In genomic region chr12:98595152-98595988, GRCh38 we compare ENCODE assay signal across 8 cellular contexts. TPM values are rescaled to one million over a fixed set of nuclear protein-coding genes. Genes with fewer than 3 reads are reported as not detected.
DNase-seq lines count a peak whose midpoint lies in the region; ATAC-seq and TF ChIP-seq lines count a peak whose summit lies in the region.

No MANE protein-coding gene starts in this region.

- H3K9me3 ChIP-seq in Panc1 (ENCODE audit: control insufficient read depth, insufficient read depth, low read depth, low read length) (no peaks in the 10 kb centered on the region), neural progenitor cell (ENCODE audit: low read depth) (no peaks in the 10 kb centered on the region)

- peaks cover 29% of the 10 kb centered on the region for H3F3A ChIP-seq in neural progenitor cell (ENCODE audit: low read depth)

- no peaks in the 10 kb centered on the region for H3K9me3 Mint-ChIP-seq in effector memory CD8-positive, alpha-beta T cell
- H3K9me3 Mint-ChIP-seq in neural progenitor cell, result no peaks in the 10 kb centered on the region

- H3K4me1 Mint-ChIP-seq in effector memory CD8-positive, alpha-beta T cell (ENCODE audit: low read depth in 2 of 2), result peaks cover 26 to 29% of the 10 kb centered on the region in 2 donors
- peaks cover 20% of the 10 kb centered on the region for H3K4me1 Mint-ChIP-seq in neural progenitor cell

- peaks cover 16% of the 10 kb centered on the region for H3K4me1 ChIP-seq in Panc1 (ENCODE audit: control insufficient read depth, insufficient read depth, low read length)
- H3K4me1 ChIP-seq in neural progenitor cell, result peaks cover 15% of the 10 kb centered on the region

- in situ Hi-C loops in Panc1 (cut with HindIII; ENCODE audit: low pct_unique_long_range_greater_than_20kb, low sequenced_read_pairs), result no loop called here

- TF ChIP-seq CTCF in Panc1 (IDR thresholded peaks at IDR 0.05) (no peak), neural progenitor cell (IDR thresholded peaks at IDR 0.05) (no peak)

- DNase-seq in GM03348 (ENCODE audit: low spot score) (peak; percentile 56), Panc1 (ENCODE audit: low read depth, low spot score) (no peak), neural progenitor cell (ENCODE audit: low spot score) (no peak), NCI-H2227 (lab: John Stamatoyannopoulos, UW; ENCODE audit: unreplicated experiment) (no peak), NCI-H1105 (lab: John Stamatoyannopoulos, UW) (no peak)
- DNase-seq in effector memory CD8-positive, alpha-beta T cell, result peak in 1 of 3 experiments; percentile 7

- H3K9ac ChIP-seq in neural progenitor cell, result peak overlapping the region; percentile 98

- H4K20me1 ChIP-seq in neural progenitor cell (ENCODE audit: low read depth), result peaks cover 43% of the 10 kb centered on the region

- TSS peak; percentile 80 for BruUV-seq in Panc1 (replicated peaks; lab: Mats Ljungman, UMichigan)

- CTCF ChIA-PET in Panc1 (lab: Charles Lee), result interaction anchor here (0.7 to 1.4 kb wide), 3 partner anchors 28 to 151 kb away, joined by 3 to 5 read pairs (median 4); no protein-coding TSS in a partner anchor

- peaks cover 66% of the 10 kb centered on the region for H3K36me3 Mint-ChIP-seq in effector memory CD8-positive, alpha-beta T cell (ENCODE audit: insufficient read depth)
- peaks cover 19% of the 10 kb centered on the region for H3K36me3 Mint-ChIP-seq in neural progenitor cell

- peaks cover 44% of the 10 kb centered on the region for H3K36me3 ChIP-seq in Panc1 (ENCODE audit: control insufficient read depth, insufficient read depth, low read length)
- peaks cover 28% of the 10 kb centered on the region for H3K36me3 ChIP-seq in neural progenitor cell

- peak overlapping the region; percentile 97 for H3K4me2 ChIP-seq in neural progenitor cell

- H3K27me3 ChIP-seq in Panc1 (ENCODE audit: control insufficient read depth, insufficient read depth, low read length) (no peaks in the 10 kb centered on the region), neural progenitor cell (no peaks in the 10 kb centered on the region)

- H3K79me2 ChIP-seq in neural progenitor cell (ENCODE audit: low read depth), result peaks cover 68% of the 10 kb centered on the region

- H3K4me3 ChIP-seq in Panc1 (ENCODE audit: low read depth in 2 of 2, low read length in 2 of 2) (peak overlapping the region; percentile 56 to 88), neural progenitor cell (peak overlapping the region; percentile 98)

- peak overlapping the region; percentile 97 to 98 for H3K27ac Mint-ChIP-seq in effector memory CD8-positive, alpha-beta T cell
- no peak overlapping the region for H3K27ac Mint-ChIP-seq in neural progenitor cell

- peak overlapping the region; percentile 93 to 95 for H3K4me3 Mint-ChIP-seq in effector memory CD8-positive, alpha-beta T cell
- peak overlapping the region; percentile 93 for H3K4me3 Mint-ChIP-seq in neural progenitor cell

- POLR2A ChIA-PET in Panc1 (lab: Charles Lee), result interaction anchor here (0.6 to 0.8 kb wide), 2 partner anchors 20 to 702 kb away, joined by 3 read pairs; no protein-coding TSS in a partner anchor

- H3K27ac ChIP-seq in Panc1 (ENCODE audit: low read length), result peak overlapping the region; percentile 92
- H3K27ac ChIP-seq in neural progenitor cell, result no peak overlapping the region

- no peaks in the 10 kb centered on the region for H3K27me3 Mint-ChIP-seq in effector memory CD8-positive, alpha-beta T cell
- H3K27me3 Mint-ChIP-seq in neural progenitor cell (ENCODE audit: insufficient read depth, low read depth), result peaks cover 6% of the 10 kb centered on the region

- intact Hi-C loops in Panc1 (cut with micrococcal nuclease; ENCODE audit: unreplicated experiment), result no loop called here

- no peak for ATAC-seq in Panc1
- no peak for ATAC-seq in effector memory CD8-positive, alpha-beta T cell (replicated peaks)
- no peak for ATAC-seq in GM18511 (IDR thresholded peaks at IDR 0.05; ENCODE audit: unreplicated experiment)
- ATAC-seq in HG02759 (IDR thresholded peaks at IDR 0.05; ENCODE audit: unreplicated experiment), result no peak

- no peak overlapping the region for H2AFZ ChIP-seq in neural progenitor cell (replicated peaks)

RNA-seq across cellular contexts. Expression of gene SLC25A3, which starts 1.9 kb away (rescaled TPM):
- total RNA-seq in Panc1 (2021; ENCODE audit: unreplicated experiment) (469 TPM), neural progenitor cell (ENCODE audit: low replicate concordance) (956 and 1,100 TPM in 2 replicates)
- polyA plus RNA-seq in Panc1 (2012; ENCODE audit: insufficient read length), result 385 TPM

RNA-seq across cellular contexts. Expression of gene IKBIP, which starts 49.2 kb away (rescaled TPM):
- 33.7 TPM for total RNA-seq in Panc1 (2021; ENCODE audit: unreplicated experiment)
- polyA plus RNA-seq in Panc1 (2012; ENCODE audit: insufficient read length), result 15.8 TPM
- 31.1 and 51.6 TPM in 2 replicates for total RNA-seq in neural progenitor cell (ENCODE audit: low replicate concordance)

RNA-seq across cellular contexts. Expression of gene APAF1, which starts 49.7 kb away (rescaled TPM):
- 15.6 TPM for total RNA-seq in Panc1 (2021; ENCODE audit: unreplicated experiment)
- 5.7 TPM for polyA plus RNA-seq in Panc1 (2012; ENCODE audit: insufficient read length)
- 43.2 and 69.1 TPM in 2 replicates for total RNA-seq in neural progenitor cell (ENCODE audit: low replicate concordance)
